ENCODE assay signal across 1 cellular context in the genomic region with DNA sequence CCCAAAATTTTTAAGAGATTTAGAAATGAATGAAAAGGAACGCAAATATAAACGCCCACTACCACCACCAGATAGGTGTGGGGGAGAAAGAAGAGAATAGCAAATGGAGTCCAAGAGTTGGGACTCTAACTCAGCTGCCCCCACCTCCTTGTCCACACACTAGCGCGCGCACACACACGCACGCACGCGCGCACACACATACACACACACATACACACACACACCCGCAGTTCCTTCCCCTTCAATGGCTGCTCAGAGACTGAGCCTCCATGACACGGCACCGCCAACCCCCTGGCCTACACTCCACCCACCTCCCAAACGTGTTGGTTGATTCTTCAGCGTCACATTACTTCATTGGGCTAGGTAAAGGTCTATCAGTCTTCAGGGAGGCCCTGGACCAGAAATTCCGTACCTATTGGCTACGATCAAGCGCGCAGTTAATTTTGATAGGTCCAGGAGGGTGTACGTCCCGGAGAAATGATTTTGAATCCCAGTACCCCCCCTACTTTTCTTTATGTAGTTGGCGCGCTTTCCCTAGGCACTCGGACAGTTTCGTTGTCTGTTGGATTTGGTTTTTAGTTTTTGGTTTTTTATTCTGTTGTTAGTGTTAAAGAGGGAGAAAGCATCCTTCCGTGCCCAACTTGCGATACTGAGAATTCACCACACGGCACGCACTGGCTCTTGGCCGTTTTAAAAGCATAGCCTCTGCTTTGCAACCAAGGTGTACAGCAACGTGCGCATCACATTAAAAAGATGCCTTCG.
TF ChIP-seq lines count a peak whose summit lies in the region.

TSS of gene ANP32E (minus strand) at position 261 of the 762 bp plus-strand sequence. CDS start 326 bp downstream, outside the sequence.

TF ChIP-seq in K562, 482 proteins besides CTCF, POLR2A, EP300 and RAD21 (continued from another document and continues in another):
- TF ChIP-seq, protein P1, sequence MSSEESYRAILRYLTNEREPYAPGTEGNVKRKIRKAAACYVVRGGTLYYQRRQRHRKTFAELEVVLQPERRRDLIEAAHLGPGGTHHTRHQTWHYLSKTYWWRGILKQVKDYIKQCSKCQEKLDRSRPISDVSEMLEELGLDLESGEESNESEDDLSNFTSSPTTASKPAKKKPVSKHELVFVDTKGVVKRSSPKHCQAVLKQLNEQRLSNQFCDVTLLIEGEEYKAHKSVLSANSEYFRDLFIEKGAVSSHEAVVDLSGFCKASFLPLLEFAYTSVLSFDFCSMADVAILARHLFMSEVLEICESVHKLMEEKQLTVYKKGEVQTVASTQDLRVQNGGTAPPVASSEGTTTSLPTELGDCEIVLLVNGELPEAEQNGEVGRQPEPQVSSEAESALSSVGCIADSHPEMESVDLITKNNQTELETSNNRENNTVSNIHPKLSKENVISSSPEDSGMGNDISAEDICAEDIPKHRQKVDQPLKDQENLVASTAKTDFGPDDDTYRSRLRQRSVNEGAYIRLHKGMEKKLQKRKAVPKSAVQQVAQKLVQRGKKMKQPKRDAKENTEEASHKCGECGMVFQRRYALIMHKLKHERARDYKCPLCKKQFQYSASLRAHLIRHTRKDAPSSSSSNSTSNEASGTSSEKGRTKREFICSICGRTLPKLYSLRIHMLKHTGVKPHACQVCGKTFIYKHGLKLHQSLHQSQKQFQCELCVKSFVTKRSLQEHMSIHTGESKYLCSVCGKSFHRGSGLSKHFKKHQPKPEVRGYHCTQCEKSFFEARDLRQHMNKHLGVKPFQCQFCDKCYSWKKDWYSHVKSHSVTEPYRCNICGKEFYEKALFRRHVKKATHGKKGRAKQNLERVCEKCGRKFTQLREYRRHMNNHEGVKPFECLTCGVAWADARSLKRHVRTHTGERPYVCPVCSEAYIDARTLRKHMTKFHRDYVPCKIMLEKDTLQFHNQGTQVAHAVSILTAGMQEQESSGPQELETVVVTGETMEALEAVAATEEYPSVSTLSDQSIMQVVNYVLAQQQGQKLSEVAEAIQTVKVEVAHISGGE (CRISPR knock-in tag; IDR thresholded peaks at IDR 0.05), result peak in 1 of 3 experiments; percentile 69; a peak in 1 of 6 replicates
- no peak for TF ChIP-seq RBM22 (IDR thresholded peaks at IDR 0.05; ENCODE audit: low read depth, low read length, poor library complexity, severe bottlenecking)
- no peak for TF ChIP-seq RUNX1 (IDR thresholded peaks at IDR 0.05; ENCODE audit: low read depth)
- no peak for TF ChIP-seq ZNF197 (CRISPR knock-in tag; IDR thresholded peaks at IDR 0.05; ENCODE audit: low read depth)
- peak; percentile 99 for TF ChIP-seq EP400 (IDR thresholded peaks at IDR 0.05)
- TF ChIP-seq EHMT2 (IDR thresholded peaks at IDR 0.05), result peak; percentile 49; the same call in 1 of the 2 replicates
- TF ChIP-seq, protein P2, sequence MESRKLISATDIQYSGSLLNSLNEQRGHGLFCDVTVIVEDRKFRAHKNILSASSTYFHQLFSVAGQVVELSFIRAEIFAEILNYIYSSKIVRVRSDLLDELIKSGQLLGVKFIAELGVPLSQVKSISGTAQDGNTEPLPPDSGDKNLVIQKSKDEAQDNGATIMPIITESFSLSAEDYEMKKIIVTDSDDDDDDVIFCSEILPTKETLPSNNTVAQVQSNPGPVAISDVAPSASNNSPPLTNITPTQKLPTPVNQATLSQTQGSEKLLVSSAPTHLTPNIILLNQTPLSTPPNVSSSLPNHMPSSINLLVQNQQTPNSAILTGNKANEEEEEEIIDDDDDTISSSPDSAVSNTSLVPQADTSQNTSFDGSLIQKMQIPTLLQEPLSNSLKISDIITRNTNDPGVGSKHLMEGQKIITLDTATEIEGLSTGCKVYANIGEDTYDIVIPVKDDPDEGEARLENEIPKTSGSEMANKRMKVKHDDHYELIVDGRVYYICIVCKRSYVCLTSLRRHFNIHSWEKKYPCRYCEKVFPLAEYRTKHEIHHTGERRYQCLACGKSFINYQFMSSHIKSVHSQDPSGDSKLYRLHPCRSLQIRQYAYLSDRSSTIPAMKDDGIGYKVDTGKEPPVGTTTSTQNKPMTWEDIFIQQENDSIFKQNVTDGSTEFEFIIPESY (CRISPR knock-in tag; IDR thresholded peaks at IDR 0.05), result no peak
- TF ChIP-seq ZNF318 (IDR thresholded peaks at IDR 0.05; ENCODE audit: borderline replicate concordance in 1 of 2, low read depth in 1 of 2), result no peak
- TF ChIP-seq, protein P3, sequence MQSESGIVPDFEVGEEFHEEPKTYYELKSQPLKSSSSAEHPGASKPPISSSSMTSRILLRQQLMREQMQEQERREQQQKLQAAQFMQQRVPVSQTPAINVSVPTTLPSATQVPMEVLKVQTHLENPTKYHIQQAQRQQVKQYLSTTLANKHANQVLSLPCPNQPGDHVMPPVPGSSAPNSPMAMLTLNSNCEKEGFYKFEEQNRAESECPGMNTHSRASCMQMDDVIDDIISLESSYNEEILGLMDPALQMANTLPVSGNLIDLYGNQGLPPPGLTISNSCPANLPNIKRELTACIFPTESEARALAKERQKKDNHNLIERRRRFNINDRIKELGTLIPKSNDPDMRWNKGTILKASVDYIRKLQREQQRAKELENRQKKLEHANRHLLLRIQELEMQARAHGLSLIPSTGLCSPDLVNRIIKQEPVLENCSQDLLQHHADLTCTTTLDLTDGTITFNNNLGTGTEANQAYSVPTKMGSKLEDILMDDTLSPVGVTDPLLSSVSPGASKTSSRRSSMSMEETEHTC (IDR thresholded peaks at IDR 0.05), result no peak
- no peak for TF ChIP-seq PRMT5 (CRISPR knock-in tag; IDR thresholded peaks at IDR 0.05)
- TF ChIP-seq MTA1 (IDR thresholded peaks at IDR 0.05; ENCODE audit: borderline replicate concordance), result peak; percentile 53; the same call in 1 of the 2 replicates
- no peak for TF ChIP-seq STAT6 (CRISPR knock-in tag; IDR thresholded peaks at IDR 0.05)
- TF ChIP-seq BHLHE40 (IDR thresholded peaks at IDR 0.05; ENCODE audit: low read length), result peak; percentile 59
- TF ChIP-seq KAT8 (IDR thresholded peaks at IDR 0.05; ENCODE audit: low read depth), result no peak
- no peak for TF ChIP-seq SREBF2 (CRISPR knock-in tag; IDR thresholded peaks at IDR 0.05)
- peak; percentile 50 for TF ChIP-seq NCOR1 (IDR thresholded peaks at IDR 0.05)
- TF ChIP-seq CREBBP (IDR thresholded peaks at IDR 0.05; ENCODE audit: low read depth, low read length), result no peak
- no peak for TF ChIP-seq DACH1 (IDR thresholded peaks at IDR 0.05; ENCODE audit: partially characterized antibody)
- TF ChIP-seq, protein P4, sequence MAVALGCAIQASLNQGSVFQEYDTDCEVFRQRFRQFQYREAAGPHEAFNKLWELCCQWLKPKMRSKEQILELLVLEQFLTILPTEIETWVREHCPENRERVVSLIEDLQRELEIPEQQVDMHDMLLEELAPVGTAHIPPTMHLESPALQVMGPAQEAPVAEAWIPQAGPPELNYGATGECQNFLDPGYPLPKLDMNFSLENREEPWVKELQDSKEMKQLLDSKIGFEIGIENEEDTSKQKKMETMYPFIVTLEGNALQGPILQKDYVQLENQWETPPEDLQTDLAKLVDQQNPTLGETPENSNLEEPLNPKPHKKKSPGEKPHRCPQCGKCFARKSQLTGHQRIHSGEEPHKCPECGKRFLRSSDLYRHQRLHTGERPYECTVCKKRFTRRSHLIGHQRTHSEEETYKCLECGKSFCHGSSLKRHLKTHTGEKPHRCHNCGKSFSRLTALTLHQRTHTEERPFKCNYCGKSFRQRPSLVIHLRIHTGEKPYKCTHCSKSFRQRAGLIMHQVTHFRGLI (CRISPR knock-in tag; IDR thresholded peaks at IDR 0.05), result no peak
- peak in 1 of 2 experiments; percentile 36; a peak in 1 of 4 replicates for TF ChIP-seq NONO (IDR thresholded peaks at IDR 0.05; ENCODE audit: low read depth in 2 of 2, low read length in 1 of 2)
- no peak for TF ChIP-seq ETV5 (CRISPR knock-in tag; IDR thresholded peaks at IDR 0.05; ENCODE audit: low read depth)
- no peak for TF ChIP-seq TCF3 (CRISPR knock-in tag; IDR thresholded peaks at IDR 0.05)
- TF ChIP-seq, protein P5, sequence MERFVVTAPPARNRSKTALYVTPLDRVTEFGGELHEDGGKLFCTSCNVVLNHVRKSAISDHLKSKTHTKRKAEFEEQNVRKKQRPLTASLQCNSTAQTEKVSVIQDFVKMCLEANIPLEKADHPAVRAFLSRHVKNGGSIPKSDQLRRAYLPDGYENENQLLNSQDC (CRISPR knock-in tag; IDR thresholded peaks at IDR 0.05), result no peak
- TF ChIP-seq ZFPM2 (CRISPR knock-in tag; IDR thresholded peaks at IDR 0.05), result no peak
- no peak for TF ChIP-seq STAT5B (CRISPR knock-in tag; IDR thresholded peaks at IDR 0.05)
- peak; percentile 34; the same call in 1 of the 2 replicates for TF ChIP-seq ZNF263 (CRISPR knock-in tag; IDR thresholded peaks at IDR 0.05; ENCODE audit: borderline replicate concordance)
- peak; percentile 49 for TF ChIP-seq ZFX (CRISPR knock-in tag; IDR thresholded peaks at IDR 0.05)
- no peak for TF ChIP-seq HNRNPL (IDR thresholded peaks at IDR 0.05; ENCODE audit: low read depth, low read length)
- 0 out of 2 replicates have a peak, but pooled peaks have one; percentile 3 for TF ChIP-seq JUN (IDR thresholded peaks at IDR 0.05; ENCODE audit: borderline replicate concordance, low read depth, low read length)
- TF ChIP-seq JUN (CRISPR knock-in tag; IDR thresholded peaks at IDR 0.05; ENCODE audit: borderline replicate concordance), result no peak
- TF ChIP-seq DPF2 (IDR thresholded peaks at IDR 0.05), result peak; percentile 62
- peak; percentile 89 for TF ChIP-seq ATF7 (IDR thresholded peaks at IDR 0.05)
- no peak for TF ChIP-seq HSF4 (CRISPR knock-in tag; IDR thresholded peaks at IDR 0.05; ENCODE audit: borderline replicate concordance)
- TF ChIP-seq SPI1 (IDR thresholded peaks at IDR 0.05; ENCODE audit: borderline replicate concordance, low read depth, low read length), result no peak; the same call in 1 of the 2 replicates
- TF ChIP-seq CSDE1 (IDR thresholded peaks at IDR 0.05), result peak in 1 of 2 experiments; percentile 82; a peak in 2 of 4 replicates
- TF ChIP-seq NFIC (IDR thresholded peaks at IDR 0.05), result peak; percentile 73
- TF ChIP-seq NR2F6 (CRISPR knock-in tag; IDR thresholded peaks at IDR 0.05), result no peak
- peak; percentile 76; the same call in 1 of the 2 replicates for TF ChIP-seq PHF8 (IDR thresholded peaks at IDR 0.05; ENCODE audit: borderline replicate concordance, low read length)
- TF ChIP-seq RBM15 (IDR thresholded peaks at IDR 0.05; ENCODE audit: insufficient read depth, low read length), result no peak
- no peak for TF ChIP-seq ZNF282 (CRISPR knock-in tag; IDR thresholded peaks at IDR 0.05)
